In the genomic region with DNA sequence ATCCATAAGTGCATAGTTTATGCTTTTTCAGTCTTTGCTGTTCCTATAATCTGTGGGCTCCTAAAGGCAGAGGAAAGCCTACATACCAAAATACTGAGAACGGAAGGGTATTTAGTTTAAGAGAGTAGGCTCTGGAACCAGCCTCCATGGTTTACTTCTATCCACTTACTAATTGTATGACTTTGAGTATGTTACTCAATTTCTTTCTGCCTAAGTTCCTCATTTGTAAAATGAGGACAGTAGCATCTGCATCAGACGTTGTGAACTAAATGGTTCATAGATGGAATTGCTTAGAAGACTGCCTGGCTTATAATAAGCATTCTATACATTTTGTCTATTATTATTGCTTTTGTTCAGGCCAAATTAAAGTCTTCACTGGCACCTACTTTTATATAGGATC, we compare ENCODE assay signal across 20 cellular contexts.
"Had no signal": no experiment of that assay in that cellular context is flagged by ENCODE, and none has a peak within 500 bp of the region (broad histone marks: within the 10 kb centered on the region; RNA-seq: fewer than 3 reads in every experiment).

No MANE protein-coding gene starts in this region.

- H3K27me3 ChIP-seq: brain microvascular endothelial cell, esophagus squamous epithelium, tibial nerve, vagina had no signal

- H3K27ac ChIP-seq: brain microvascular endothelial cell, esophagus squamous epithelium, left ventricle myocardium inferior, skin epidermis, tibial nerve, vagina had no signal

- H3K9me3 Mint-ChIP-seq: activated CD4-positive, alpha-beta T cell treated with anti-CD3 and anti-CD28 coated beads, Interleukin-2, amount 10 ng/mL, durations not matched to agents 24 days and 14 days; activated naive CD8-positive, alpha-beta T cell treated with anti-CD3 and anti-CD28 coated beads, Interleukin-2, amount 10 ng/mL, durations not matched to agents 7 days and 5 days had no signal

- H3K4me3 ChIP-seq: esophagus squamous epithelium, left ventricle myocardium inferior, skin epidermis, tibial nerve, vagina had no signal

- H3K27ac Mint-ChIP-seq: activated CD4-positive, alpha-beta T cell treated with anti-CD3 and anti-CD28 coated beads, Interleukin-2, amount 10 ng/mL, durations not matched to agents 24 days and 14 days; activated CD8-positive, alpha-beta T cell treated with anti-CD3 and anti-CD28 coated beads, Interleukin-2, amount 10 ng/mL, durations not matched to agents 7 days and 5 days; activated naive CD8-positive, alpha-beta T cell treated with anti-CD3 and anti-CD28 coated beads, Interleukin-2, amount 10 ng/mL, durations not matched to agents 7 days and 5 days; natural killer cell treated with Interleukin-12 subunit alpha and Interleukin-12 subunit beta and Interleukin-15 and Interleukin-18, amount 100 ng/mL, for 72 hours had no signal

- H3K9me3 ChIP-seq: esophagus squamous epithelium, left ventricle myocardium inferior, tibial nerve, vagina had no signal

- H3K36me3 Mint-ChIP-seq: activated naive CD8-positive, alpha-beta T cell treated with anti-CD3 and anti-CD28 coated beads, Interleukin-2, amount 10 ng/mL, durations not matched to agents 7 days and 5 days; natural killer cell treated with Interleukin-12 subunit alpha and Interleukin-12 subunit beta and Interleukin-15 and Interleukin-18, amount 100 ng/mL, for 72 hours had no signal

- H3K4me1 ChIP-seq: esophagus squamous epithelium, left ventricle myocardium inferior, tibial nerve, vagina had no signal

- ATAC-seq: activated CD8-positive, alpha-beta T cell treated with anti-CD3 and anti-CD28 coated beads, Interleukin-2, amount 10 ng/mL, durations not matched to agents 7 days and 5 days; natural killer cell treated with Interleukin-12 subunit alpha and Interleukin-12 subunit beta and Interleukin-15 and Interleukin-18, amount 100 ng/mL, for 72 hours had no signal

- H3K36me3 ChIP-seq: brain microvascular endothelial cell, esophagus squamous epithelium, left ventricle myocardium inferior, tibial nerve, vagina had no signal

- H3K4me3 Mint-ChIP-seq: activated CD4-positive, alpha-beta T cell treated with anti-CD3 and anti-CD28 coated beads, Interleukin-2, amount 10 ng/mL, durations not matched to agents 24 days and 14 days; activated CD8-positive, alpha-beta T cell treated with anti-CD3 and anti-CD28 coated beads, Interleukin-2, amount 10 ng/mL, durations not matched to agents 7 days and 5 days; activated naive CD8-positive, alpha-beta T cell treated with anti-CD3 and anti-CD28 coated beads, Interleukin-2, amount 10 ng/mL, durations not matched to agents 7 days and 5 days; natural killer cell treated with Interleukin-12 subunit alpha and Interleukin-12 subunit beta and Interleukin-15 and Interleukin-18, amount 100 ng/mL, for 72 hours had no signal

- DNase-seq: activated CD4-positive, alpha-beta T cell treated with anti-CD3 and anti-CD28 coated beads, Interleukin-2, amount 10 ng/mL, durations not matched to agents 24 days and 14 days; activated CD4-positive, CD25-positive, alpha-beta regulatory T cell; activated CD8-positive, alpha-beta T cell treated with anti-CD3 and anti-CD28 coated beads, Interleukin-2, amount 10 ng/mL, durations not matched to agents 7 days and 5 days; activated naive CD8-positive, alpha-beta T cell treated with anti-CD3 and anti-CD28 coated beads, Interleukin-2, amount 10 ng/mL, durations not matched to agents 7 days and 5 days; anterior cingulate cortex; brain microvascular endothelial cell; cortex of kidney; effector CD4-positive, alpha-beta T cell; esophagus squamous epithelium; left ventricle myocardium inferior; mesendoderm; posterior cingulate gyrus; stimulated activated CD4-positive, alpha-beta T cell treated with anti-CD3 and anti-CD28 coated beads, Interleukin-15, amount 100 ng/mL, for 24 hours; stimulated activated CD4-positive, alpha-beta T cell treated with anti-CD3 and anti-CD28 coated beads, Interleukin-4, amount 100 ng/mL, for 1 hour; stimulated activated naive CD4-positive, alpha-beta T cell treated with Interleukin-2 at 50 U/mL for 16 hours; substantia nigra had no signal
